11 cellular contexts compared by ENCODE assay signal in genomic region chr4:128858875-128859696, GRCh38. TPM values are rescaled to one million over a fixed set of nuclear protein-coding genes. Genes with fewer than 3 reads are reported as not detected.
A peak's percentile ranks its signal among the peaks of the same experiment; 100 is the strongest.
DNase-seq lines count a peak whose midpoint lies in the region; ATAC-seq, FAIRE-seq and TF ChIP-seq lines count a peak whose summit lies in the region.
"Had no signal": no experiment of that assay in that cellular context is flagged by ENCODE, and none has a peak within 500 bp of the region (broad histone marks: within the 10 kb centered on the region; RNA-seq: fewer than 3 reads in every experiment).

No MANE protein-coding gene starts in this region.

- H2BK15ac ChIP-seq in H9 (ENCODE audit: low read depth, low read length), result no peak overlapping the region

- H4K5ac ChIP-seq in H9 (ENCODE audit: insufficient read length, low read depth, low read length), result peak overlapping the region; percentile 33

- no peak overlapping the region for H4K91ac ChIP-seq in H9 (ENCODE audit: insufficient read length, low read depth, low read length)

- H3K36me3 ChIP-seq in bronchial epithelial cell (ENCODE audit: control insufficient read depth, insufficient read depth, low read length), result peaks cover 11% of the 10 kb centered on the region

- H3K4ac ChIP-seq in H9 (ENCODE audit: low read depth, low read length), result no peak overlapping the region

- H3K27me3 Mint-ChIP-seq in H9 (ENCODE audit: low read depth) (peaks cover 3% of the 10 kb centered on the region; the same call in 1 of the 2 replicates), CD14-positive monocyte (ENCODE audit: low read depth in 3 of 3) (peaks cover 0 to 2% (median 0%) of the 10 kb centered on the region in 3 donors), mesothelial cell of epicardium (ENCODE audit: low read depth) (no peaks in the 10 kb centered on the region)

- peaks cover 3% of the 10 kb centered on the region for H3K79me1 ChIP-seq in H9 (ENCODE audit: insufficient read depth, low read depth, low read length, poor library complexity, severe bottlenecking)

- no peak overlapping the region for H3T11ph ChIP-seq in H9 (ENCODE audit: low read length)

- no peak overlapping the region for H3K4me2 ChIP-seq in H9 (ENCODE audit: insufficient read depth, insufficient read length, low read length)

- H3K9me3 ChIP-seq in H9 (ENCODE audit: control insufficient read depth, low read depth, low read length), result no peaks in the 10 kb centered on the region

- DNase-seq in AG08396 (ENCODE audit: low spot score) (peak; percentile 62), H9 (no peak), bronchial epithelial cell (ENCODE audit: low read depth) (no peak), myocyte (ENCODE audit: low read depth) (peak; percentile 93), CD14-positive monocyte (ENCODE audit: low spot score) (no peak), mesothelial cell of epicardium (ENCODE audit: low spot score in 2 of 2, unreplicated experiment in 2 of 2) (no peak)
- DNase-seq: NCI-H1436 had no signal

- H2BK5ac ChIP-seq in H9 (ENCODE audit: insufficient read length, low read length), result peak overlapping the region; percentile 6

- no peaks in the 10 kb centered on the region for H3K23me2 ChIP-seq in H9 (ENCODE audit: insufficient read length, low read depth, low read length, poor library complexity, severe bottlenecking)

- H2AFZ ChIP-seq in H9 (ENCODE audit: low read length), result no peak overlapping the region

- peak overlapping the region; percentile 1 for H3K27ac ChIP-seq in H9 (ENCODE audit: insufficient read length, low read depth, low read length)
- H3K27ac ChIP-seq: VCaP had no signal

- H4K8ac ChIP-seq in H9 (replicated peaks; ENCODE audit: insufficient read length, low read depth, low read length), result peak overlapping the region; percentile 55

- H3K18ac ChIP-seq in H9 (ENCODE audit: insufficient read length, low read depth, low read length), result no peak overlapping the region

- peak overlapping the region; percentile 3 for H3K23ac ChIP-seq in H9 (ENCODE audit: insufficient read length, low read depth, low read length)

- 100% methylated on average over 2 of the region's 19 CpGs for WGBS in H9 (ENCODE audit: extremely low coverage, insufficient read length, low lambda C conversion rate)

- H3K36me3 Mint-ChIP-seq in H9 (ENCODE audit: insufficient read depth in 1 of 3, low read depth in 3 of 3) (peaks cover 79 to 98% (median 95%) of the 10 kb centered on the region in 3 experiments), CD14-positive monocyte (peaks cover 78 to 90% of the 10 kb centered on the region in 2 donors), mesothelial cell of epicardium (peaks cover 25% of the 10 kb centered on the region)

- ATAC-seq in GM18520 (IDR thresholded peaks at IDR 0.05; ENCODE audit: unreplicated experiment) (no peak), HG03097 (IDR thresholded peaks at IDR 0.05; ENCODE audit: low FRiP score, unreplicated experiment) (no peak)
- ATAC-seq: HCT116 had no signal

- H3K79me2 ChIP-seq in H9 (ENCODE audit: insufficient read depth, low read length), result peaks cover 5% of the 10 kb centered on the region; the same call in 1 of the 2 replicates

- H3K14ac ChIP-seq in H9 (ENCODE audit: insufficient read depth, low read length), result no peak overlapping the region

- H3K27ac Mint-ChIP-seq in H9 (peak overlapping the region in 2 of 3 experiments; percentile 69 to 75; a peak in 4 of 7 replicates), CD14-positive monocyte (peak overlapping the region in 2 of 7 donors; percentile 16 to 73), mesothelial cell of epicardium (no peak overlapping the region)

- no peak overlapping the region for H2BK20ac ChIP-seq in H9 (ENCODE audit: low read depth, low read length, poor library complexity, severe bottlenecking)

- H3K9ac ChIP-seq in H9 (ENCODE audit: extremely low read depth, insufficient read length, low read length), result no peak overlapping the region

- H2AK5ac ChIP-seq in H9 (ENCODE audit: insufficient read length, low read length), result no peak overlapping the region

- no peak overlapping the region for H3K56ac ChIP-seq in H9 (ENCODE audit: insufficient read length, low read depth, low read length)

- H3K4me3 ChIP-seq in bronchial epithelial cell (ENCODE audit: low read depth, low read length), result no peak overlapping the region

- peaks cover 5% of the 10 kb centered on the region for H4K20me1 ChIP-seq in H9 (ENCODE audit: control insufficient read depth, insufficient read depth, insufficient read length)

- FAIRE-seq in bronchial epithelial cell (lab: Jason Lieb, UNC), result peak; percentile 90

- intact Hi-C loops in CD14-positive monocyte (cut with micrococcal nuclease), result no loop called here

- TF ChIP-seq CTCF in H9 (conservative IDR thresholded peaks at IDR 0.05) (no peak), bronchial epithelial cell (IDR thresholded peaks at IDR 0.05; ENCODE audit: insufficient read depth, low read length, severe bottlenecking) (no peak), CD14-positive monocyte (IDR thresholded peaks at IDR 0.05) (no peak), mesothelial cell of epicardium (IDR thresholded peaks at IDR 0.05; ENCODE audit: unreplicated experiment) (no peak)

- no peak overlapping the region for H2BK120ac ChIP-seq in H9 (ENCODE audit: low read depth, low read length, poor library complexity, severe bottlenecking)

- no peaks in the 10 kb centered on the region; a peak in 1 of 5 replicates for H3K9me3 Mint-ChIP-seq in H9
- peaks cover 0 to 1% (median 0%) of the 10 kb centered on the region in 7 donors for H3K9me3 Mint-ChIP-seq in CD14-positive monocyte
- H3K9me3 Mint-ChIP-seq in mesothelial cell of epicardium, result no peaks in the 10 kb centered on the region

- H2BK12ac ChIP-seq in H9 (ENCODE audit: insufficient read length, low read depth, low read length), result no peak overlapping the region

- H3K4me3 Mint-ChIP-seq in H9 (no peak overlapping the region), CD14-positive monocyte (no peak overlapping the region), mesothelial cell of epicardium (no peak overlapping the region)

- H3K27me3 ChIP-seq in H9 (ENCODE audit: insufficient read depth, low read length) (no peaks in the 10 kb centered on the region), bronchial epithelial cell (ENCODE audit: control insufficient read depth, insufficient read depth, low read length) (no peaks in the 10 kb centered on the region)

- peaks cover 5% of the 10 kb centered on the region; the same call in 1 of the 2 replicates for H3K4me1 ChIP-seq in H9 (ENCODE audit: insufficient read depth, low read length)

- H3K4me1 Mint-ChIP-seq in H9, result peaks cover 26 to 33% of the 10 kb centered on the region in 2 experiments
- H3K4me1 Mint-ChIP-seq in CD14-positive monocyte, result peaks cover 33% of the 10 kb centered on the region
- H3K4me1 Mint-ChIP-seq in mesothelial cell of epicardium, result peaks cover 15% of the 10 kb centered on the region

RNA-seq across cellular contexts. Expression of gene JADE1, which starts 49.6 kb away (rescaled TPM):
- 192 and 194 TPM in 2 replicates for total RNA-seq in H9 (2021)
- total RNA-seq in bronchial epithelial cell, result 6.6 and 6.8 TPM in 2 replicates
- 14.8 and 17.5 TPM in 2 replicates for total RNA-seq in myocyte
- 13.7 TPM for polyA plus RNA-seq in myocyte (2012)
- 10 to 100 TPM in 1 of 2 donors, 1 to 10 TPM in 1; 7.3 to 12.8 TPM for polyA plus RNA-seq in CD14-positive monocyte
- 18.6 to 21.0 TPM (median 19.8 TPM) in 3 replicates for total RNA-seq in mesothelial cell of epicardium

Comparison
In these comparisons a context has a peak if more than half of its experiments do, and no peak if none do; other contexts are left out.
1. DNase-seq: peak in AG08396 (single experiment) and myocyte (single experiment); none in H9 (single experiment), bronchial epithelial cell (single experiment), CD14-positive monocyte (single experiment) and mesothelial cell of epicardium (0 of 2).